8 cellular contexts compared by ENCODE assay signal in the genomic region with DNA sequence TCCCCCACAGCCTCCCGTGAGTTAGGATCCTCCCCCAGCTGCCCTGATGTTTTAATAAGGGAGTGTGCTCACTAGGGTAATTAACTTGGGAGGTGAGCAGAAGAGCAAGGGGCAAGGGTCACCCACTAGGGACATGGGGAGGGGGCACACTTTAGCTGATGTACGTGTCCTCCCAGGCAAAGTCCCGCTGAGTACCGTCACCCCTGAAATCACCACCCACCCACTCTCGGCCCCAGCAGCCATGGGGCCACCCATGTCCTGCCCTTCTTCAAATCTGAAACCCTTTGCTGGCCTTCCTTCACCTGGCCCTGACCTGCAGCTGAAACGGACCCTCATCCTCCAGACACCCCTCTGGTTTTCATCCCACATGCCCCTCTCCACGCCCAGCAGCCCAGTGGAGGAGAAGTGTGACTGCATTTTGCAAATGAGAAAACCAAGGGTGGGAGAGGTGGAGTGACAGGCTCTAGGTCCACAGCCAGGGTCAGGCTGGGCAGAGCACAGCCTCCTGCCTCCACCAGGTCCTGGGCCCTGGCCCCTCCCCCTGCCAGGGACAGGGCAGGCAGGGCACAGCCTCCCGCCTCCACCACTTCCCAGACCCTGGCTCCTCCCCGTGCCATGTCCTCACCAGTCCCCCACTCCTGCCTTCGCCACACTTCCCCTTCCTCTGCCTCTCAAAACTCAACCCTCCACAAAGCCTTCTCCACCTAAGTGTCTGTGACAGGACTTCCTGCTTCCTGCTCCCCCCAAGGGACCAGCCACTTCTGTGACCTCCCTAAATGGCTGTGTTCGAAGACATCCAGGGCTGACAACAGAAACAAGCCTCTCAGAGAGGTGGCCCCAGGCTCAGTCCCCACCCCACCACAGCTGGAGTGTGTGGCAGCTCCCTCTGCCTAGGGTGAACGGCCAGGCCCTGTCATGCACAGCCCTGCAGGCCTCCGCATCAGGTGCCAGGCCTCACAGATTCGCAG. TPM values are rescaled to one million over a fixed set of nuclear protein-coding genes. Genes with fewer than 3 reads are reported as not detected.
DNase-seq lines count a peak whose midpoint lies in the region; ATAC-seq and TF ChIP-seq lines count a peak whose summit lies in the region.

No MANE protein-coding gene starts in this region.

- intact Hi-C loops in natural killer cell (cut with micrococcal nuclease), result no loop called here

- H3K36me3 Mint-ChIP-seq in natural killer cell, result no peaks in the 10 kb centered on the region

- no peak for TF ChIP-seq CTCF in natural killer cell (IDR thresholded peaks at IDR 0.05)

- H3K9me3 Mint-ChIP-seq in natural killer cell, result no peaks in the 10 kb centered on the region

- H3K4me3 Mint-ChIP-seq in natural killer cell, result peak overlapping the region; percentile 84

- H3K4me1 Mint-ChIP-seq in natural killer cell, result peaks cover 29 to 42% of the 10 kb centered on the region in 2 donors

- H3K27ac ChIP-seq in angular gyrus (ENCODE audit: low read depth, low read length), result peak overlapping the region; percentile 85

- DNase-seq in NOMO-1 treated with dmso at 0.1 percent for 144 hours (lab: John Stamatoyannopoulos, UW; ENCODE audit: unreplicated experiment) (peak; percentile 81), natural killer cell (peak; percentile 39), NCI-H82 treated with DMSO at 0.1 percent for 48 hours (lab: John Stamatoyannopoulos, UW; ENCODE audit: unreplicated experiment) (no peak), HuH-7 (ENCODE audit: low spot score) (no peak), amniotic stem cell (lab: John Stamatoyannopoulos, UW) (no peak)

- peak; percentile 88 for ATAC-seq in GM18868 (IDR thresholded peaks at IDR 0.05; ENCODE audit: unreplicated experiment)
- peak; percentile 89 for ATAC-seq in HG02678 (IDR thresholded peaks at IDR 0.05; ENCODE audit: unreplicated experiment)
- peak; percentile 83 to 87 (median 85) for ATAC-seq in natural killer cell

- no peaks in the 10 kb centered on the region for H3K27me3 Mint-ChIP-seq in natural killer cell (ENCODE audit: low read depth in 2 of 2)

- peak overlapping the region; percentile 96 for H3K27ac Mint-ChIP-seq in natural killer cell

RNA-seq across cellular contexts. Expression of a gene that starts 15.1 kb away (rescaled TPM):
- 10 to 100 TPM; 46.3 to 67.4 (median 57.4) TPM for total RNA-seq in natural killer cell

RNA-seq across cellular contexts. Expression of a gene that starts 39.1 kb away (rescaled TPM):
- not detected for total RNA-seq in natural killer cell

RNA-seq across cellular contexts. Expression of a gene that starts 50.3 kb away (rescaled TPM):
- 100 to 1,000 TPM; 205 to 212 (median 207) TPM for total RNA-seq in natural killer cell

Comparison
In these comparisons a context has a peak if more than half of its experiments do, and no peak if none do; other contexts are left out.
1. DNase-seq: peak in NOMO-1 treated with dmso at 0.1 percent for 144 hours (single experiment) and natural killer cell (single experiment); none in NCI-H82 treated with DMSO at 0.1 percent for 48 hours (single experiment), HuH-7 (single experiment) and amniotic stem cell (single experiment).
2. Peak in every context shown above with its lines, with median percentiles within 50 percentile points of each other: ATAC-seq.